ENCODE assay signal across 11 cellular contexts in genomic region chr7:148856891-148857290, GRCh38. TPM values are rescaled to one million over a fixed set of nuclear protein-coding genes. Genes with fewer than 3 reads are reported as not detected.
DNase-seq lines count a peak whose midpoint lies in the region; ATAC-seq, FAIRE-seq and TF ChIP-seq lines count a peak whose summit lies in the region.
"Had no signal": no experiment of that assay in that cellular context is flagged by ENCODE, and none has a peak within 500 bp of the region (broad histone marks: within the 10 kb centered on the region; RNA-seq: fewer than 3 reads in every experiment).

No MANE protein-coding gene starts in this region.

- H3K27ac ChIP-seq in RWPE1 = no peak overlapping the region
- H3K27ac ChIP-seq: PC-9, spleen had no signal

- peak overlapping the region; percentile 72 for H3K27ac Mint-ChIP-seq in T-helper 1 cell treated with Interleukin-12 subunit alpha and Interleukin-12 subunit beta and Interleukin-4 antibody, amounts not matched to agents 30 μg/mL and 1 μg/mL, for 36 hours
- no peak overlapping the region for H3K27ac Mint-ChIP-seq in Calu3 (ENCODE audit: unreplicated experiment)

- peak overlapping the region; percentile 23 for H3K4me3 Mint-ChIP-seq in T-helper 1 cell treated with Interleukin-12 subunit alpha and Interleukin-12 subunit beta and Interleukin-4 antibody, amounts not matched to agents 30 μg/mL and 1 μg/mL, for 36 hours
- H3K4me3 Mint-ChIP-seq in Calu3 (ENCODE audit: low read depth, unreplicated experiment) = no peak overlapping the region

- no peaks in the 10 kb centered on the region for H3K27me3 Mint-ChIP-seq in T-helper 1 cell treated with Interleukin-12 subunit alpha and Interleukin-12 subunit beta and Interleukin-4 antibody, amounts not matched to agents 30 μg/mL and 1 μg/mL, for 36 hours (ENCODE audit: low read depth)
- H3K27me3 Mint-ChIP-seq in Calu3 (ENCODE audit: unreplicated experiment) = no peaks in the 10 kb centered on the region

- ATAC-seq in GM21576 (IDR thresholded peaks at IDR 0.05; ENCODE audit: unreplicated experiment) (peak; percentile 47), GM21825 (IDR thresholded peaks at IDR 0.05; ENCODE audit: unreplicated experiment) (no peak)

- FAIRE-seq in GM12891 (lab: Jason Lieb, UNC) = peak; percentile 35

- intact Hi-C loops in Calu3 (cut with micrococcal nuclease; ENCODE audit: unreplicated experiment) = loop anchor here (5.0 kb wide), 1 partner anchor 105 kb away; no protein-coding TSS in a partner anchor

- TF ChIP-seq CTCF in fibroblast of villous mesenchyme (IDR thresholded peaks at IDR 0.05; ENCODE audit: insufficient read depth, low read depth, low read length) = no peak
- TF ChIP-seq CTCF in RWPE1 (conservative IDR thresholded peaks at IDR 0.05; ENCODE audit: low read depth) = no peak
- TF ChIP-seq CTCF in Calu3 (IDR thresholded peaks at IDR 0.05; ENCODE audit: unreplicated experiment) = no peak

- peaks cover 24% of the 10 kb centered on the region for H3K4me1 Mint-ChIP-seq in T-helper 1 cell treated with Interleukin-12 subunit alpha and Interleukin-12 subunit beta and Interleukin-4 antibody, amounts not matched to agents 30 μg/mL and 1 μg/mL, for 36 hours (ENCODE audit: low read depth)
- peaks cover 9% of the 10 kb centered on the region for H3K4me1 Mint-ChIP-seq in Calu3 (ENCODE audit: low read depth, unreplicated experiment)

- TF ChIP-seq POLR2A in GM12891 (IDR thresholded peaks at IDR 0.05; ENCODE audit: low read depth, low read length) = no peak

- CTCF ChIA-PET in RWPE1 (lab: Yijun Ruan, JAX) (interaction anchor here (0.9 kb wide), 1 partner anchor 9 kb away, joined by 4 read pairs; no protein-coding TSS in a partner anchor), Calu3 (lab: Charles Lee) (interaction anchor here (1.2 kb wide), 1 partner anchor 16 kb away, joined by 3 read pairs; no protein-coding TSS in a partner anchor)

- H3K4me3 ChIP-seq in fibroblast of villous mesenchyme (ENCODE audit: low read depth, low read length) = no peak overlapping the region
- H3K4me3 ChIP-seq: PC-9 had no signal

- DNase-seq in GM12891 (ENCODE audit: insufficient read length, low spot score) = no peak
- peak; percentile 22 for DNase-seq in fibroblast of villous mesenchyme (ENCODE audit: low read depth)
- DNase-seq in RWPE1 (ENCODE audit: low spot score) = no peak
- DNase-seq in stimulated activated CD4-positive, alpha-beta T cell treated with anti-CD3 and anti-CD28 coated beads, Interleukin-2, amount 100 ng/mL, for 48 hours = no peak
- no peak for DNase-seq in Calu3
- DNase-seq: NCI-H187, spleen had no signal

- no TSS peak for BruUV-seq in Calu3 (replicated peaks; lab: Mats Ljungman, UMichigan)

- POLR2A ChIA-PET in RWPE1 (lab: Yijun Ruan, JAX; ENCODE audit: low non-redundant PET) = no interaction called here

- no peaks in the 10 kb centered on the region for H3K36me3 Mint-ChIP-seq in T-helper 1 cell treated with Interleukin-12 subunit alpha and Interleukin-12 subunit beta and Interleukin-4 antibody, amounts not matched to agents 30 μg/mL and 1 μg/mL, for 36 hours (ENCODE audit: low read depth)
- no peaks in the 10 kb centered on the region for H3K36me3 Mint-ChIP-seq in Calu3 (ENCODE audit: insufficient read depth, unreplicated experiment)

- H3K9me3 Mint-ChIP-seq in T-helper 1 cell treated with Interleukin-12 subunit alpha and Interleukin-12 subunit beta and Interleukin-4 antibody, amounts not matched to agents 30 μg/mL and 1 μg/mL, for 36 hours = no peaks in the 10 kb centered on the region
- no peaks in the 10 kb centered on the region for H3K9me3 Mint-ChIP-seq in Calu3 (ENCODE audit: low read depth, unreplicated experiment)

TF ChIP-seq in GM12891, 5 proteins besides CTCF, POLR2A, EP300 and RAD21:
- no peak for TF ChIP-seq POU2F2 (IDR thresholded peaks at IDR 0.05; ENCODE audit: low read depth, low read length)
- TF ChIP-seq TAF1 (IDR thresholded peaks at IDR 0.05; ENCODE audit: low read depth, low read length) = no peak
- no peak for TF ChIP-seq PAX5 (IDR thresholded peaks at IDR 0.05; ENCODE audit: insufficient read depth, low read length, severe bottlenecking)
- TF ChIP-seq SPI1 (IDR thresholded peaks at IDR 0.05; ENCODE audit: low read depth, low read length) = no peak

RNA-seq across cellular contexts. Expression of gene EZH2, which starts 27.2 kb away (rescaled TPM):
- 31.3 TPM for polyA plus RNA-seq in GM12891 (2012; ENCODE audit: low read depth, missing spikeins)
- 10.6 and 12.1 TPM in 2 replicates for total RNA-seq in fibroblast of villous mesenchyme
- 40.2 and 46.5 TPM in 2 replicates for total RNA-seq in Calu3 (2022)
